ENCODE assay signal across 8 cellular contexts in genomic region chr19:1266116-1266817, GRCh38. TPM values are rescaled to one million over a fixed set of nuclear protein-coding genes. Genes with fewer than 3 reads are reported as not detected.
DNase-seq lines count a peak whose midpoint lies in the region; ATAC-seq lines count a peak whose summit lies in the region.

No MANE protein-coding gene starts in this region.

- no peaks in the 10 kb centered on the region for H3K27me3 Mint-ChIP-seq in stimulated activated naive B cell treated with anti-CD40 and anti-IgM and Interleukin-4, amounts not matched to agents 10 μg/mL and 1 μg/mL and 100 μg/mL, for 72 hours

- peak overlapping the region; percentile 79 to 87 for H3K4me3 Mint-ChIP-seq in stimulated activated naive B cell treated with anti-CD40 and anti-IgM and Interleukin-4, amounts not matched to agents 10 μg/mL and 1 μg/mL and 100 μg/mL, for 72 hours

- peak overlapping the region; percentile 97 for H3K27ac ChIP-seq in ACC112 (ENCODE audit: low read depth, low read length)
- H3K27ac ChIP-seq in epithelial cell of prostate = peak overlapping the region; percentile 99

- H3K9me3 Mint-ChIP-seq in stimulated activated naive B cell treated with anti-CD40 and anti-IgM and Interleukin-4, amounts not matched to agents 10 μg/mL and 1 μg/mL and 100 μg/mL, for 72 hours = no peaks in the 10 kb centered on the region

- peaks cover 16% of the 10 kb centered on the region for H3K79me2 ChIP-seq in ACC112 (ENCODE audit: control insufficient read depth, insufficient read depth, low read length, unreplicated experiment)

- H3K4me1 ChIP-seq in ACC112 (ENCODE audit: control insufficient read depth, insufficient read depth, low read length, unreplicated experiment) = peaks cover 61% of the 10 kb centered on the region

- H3K36me3 ChIP-seq in ACC112 (ENCODE audit: insufficient read depth, low read length) = 0 out of 2 replicates have a peak, but pooled peaks cover 6% of the 10 kb centered on the region

- H2AFZ ChIP-seq in ACC112 (ENCODE audit: low read length, unreplicated experiment) = no peak overlapping the region

- H3K36me3 Mint-ChIP-seq in stimulated activated naive B cell treated with anti-CD40 and anti-IgM and Interleukin-4, amounts not matched to agents 10 μg/mL and 1 μg/mL and 100 μg/mL, for 72 hours = peaks cover 28 to 39% of the 10 kb centered on the region in 2 donors

- H3K27me3 ChIP-seq in ACC112 (ENCODE audit: insufficient read depth, low read length) = no peaks in the 10 kb centered on the region

- H3K27ac Mint-ChIP-seq in stimulated activated naive B cell treated with anti-CD40 and anti-IgM and Interleukin-4, amounts not matched to agents 10 μg/mL and 1 μg/mL and 100 μg/mL, for 72 hours = peak overlapping the region; percentile 93

- peak overlapping the region; percentile 78 for H3K4me3 ChIP-seq in ACC112 (ENCODE audit: low read depth, low read length)

- peak; percentile 26 for ATAC-seq in GM18517 (IDR thresholded peaks at IDR 0.05; ENCODE audit: unreplicated experiment)
- ATAC-seq in HG03342 (IDR thresholded peaks at IDR 0.05; ENCODE audit: unreplicated experiment) = peak; percentile 25
- peak; percentile 27 to 46 for ATAC-seq in stimulated activated naive B cell treated with anti-CD40 and anti-IgM and Interleukin-4, amounts not matched to agents 10 μg/mL and 1 μg/mL and 100 μg/mL, for 72 hours (replicated peaks)

- DNase-seq in NOMO-1 treated with dmso at 0.1 percent for 144 hours (lab: John Stamatoyannopoulos, UW; ENCODE audit: unreplicated experiment) = peak; percentile 85
- peak; percentile 70 for DNase-seq in activated T-cell treated with anti-CD3 and anti-CD28 coated beads for 4 hours
- DNase-seq in epithelial cell of prostate (ENCODE audit: low read depth, low spot score) = no peak
- DNase-seq in mucosa of gallbladder (ENCODE audit: low spot score) = peak; percentile 82
- DNase-seq in stimulated activated naive B cell treated with anti-CD40 and anti-IgM and Interleukin-4, amounts not matched to agents 10 μg/mL and 1 μg/mL and 100 μg/mL, for 72 hours = peak; percentile 89

- peaks cover 73 to 89% of the 10 kb centered on the region in 2 donors for H3K4me1 Mint-ChIP-seq in stimulated activated naive B cell treated with anti-CD40 and anti-IgM and Interleukin-4, amounts not matched to agents 10 μg/mL and 1 μg/mL and 100 μg/mL, for 72 hours

RNA-seq across cellular contexts. Expression of gene CIRBP, which starts 2.9 kb away (rescaled TPM):
- total RNA-seq in mucosa of gallbladder = 382 TPM

RNA-seq across cellular contexts. Expression of gene FAM174C, which starts 9.1 kb away (rescaled TPM):
- total RNA-seq in mucosa of gallbladder = 57.6 TPM

RNA-seq across cellular contexts. Expression of gene MIDN, which starts 17.9 kb away (rescaled TPM):
- 127 TPM for total RNA-seq in mucosa of gallbladder

RNA-seq across cellular contexts. Expression of gene EFNA2, which starts 19.4 kb away (rescaled TPM):
- 8.4 TPM for total RNA-seq in mucosa of gallbladder

RNA-seq across cellular contexts. Expression of gene ATP5F1D, which starts 24.7 kb away (rescaled TPM):
- total RNA-seq in mucosa of gallbladder = 213 TPM
